ENCODE assay signal across 8 cellular contexts in genomic region chr12:56333197-56333678, GRCh38. TPM values are rescaled to one million over a fixed set of nuclear protein-coding genes. Genes with fewer than 3 reads are reported as not detected.
A peak's percentile ranks its signal among the peaks of the same experiment; 100 is the strongest.
DNase-seq lines count a peak whose midpoint lies in the region; ATAC-seq and TF ChIP-seq lines count a peak whose summit lies in the region.

No MANE protein-coding gene starts in this region.

- H3K27me3 Mint-ChIP-seq in activated T-helper 1 cell treated with anti-CD3 and anti-CD28 coated beads, Interleukin-12 subunit alpha, Interleukin-12 subunit beta, Interleukin-2, Interleukin-4 antibody, amounts not matched to agents 30 ng/mL and 10 ng/mL and 1 ng/mL, durations not matched to agents 14 hours and 24 hours and 36 hours (ENCODE audit: insufficient read depth), result no peaks in the 10 kb centered on the region

- H3K4me1 Mint-ChIP-seq in activated T-helper 1 cell treated with anti-CD3 and anti-CD28 coated beads, Interleukin-12 subunit alpha, Interleukin-12 subunit beta, Interleukin-2, Interleukin-4 antibody, amounts not matched to agents 30 ng/mL and 10 ng/mL and 1 ng/mL, durations not matched to agents 14 hours and 24 hours and 36 hours (ENCODE audit: low read depth), result peaks cover 35% of the 10 kb centered on the region

- DNase-seq in activated CD4-positive, CD25-positive, alpha-beta regulatory T cell treated with anti-CD3 and anti-CD28 coated beads, Interleukin-2, amount 50 U/mL, for 72 hours, result no peak
- DNase-seq in activated T-helper 1 cell treated with anti-CD3 and anti-CD28 coated beads, Interleukin-12 subunit alpha, Interleukin-12 subunit beta, Interleukin-2, Interleukin-4 antibody, amounts not matched to agents 30 ng/mL and 10 ng/mL and 1 ng/mL, durations not matched to agents 14 hours and 24 hours and 36 hours (ENCODE audit: low spot score), result no peak
- DNase-seq in stimulated activated naive CD8-positive, alpha-beta T cell treated with anti-CD3 and anti-CD28 coated beads, Interleukin-15, Interleukin-2, amounts not matched to agents 100 U/mL and 50 U/mL, for 24 hours, result no peak
- DNase-seq in DMS 273 treated with DMSO at 0.1 percent for 48 hours (lab: John Stamatoyannopoulos, UW) (no peak), NCI-H526 treated with DMSO at 0.1 percent for 48 hours (lab: John Stamatoyannopoulos, UW) (no peak)

- H3K4me3 Mint-ChIP-seq in activated T-helper 1 cell treated with anti-CD3 and anti-CD28 coated beads, Interleukin-12 subunit alpha, Interleukin-12 subunit beta, Interleukin-2, Interleukin-4 antibody, amounts not matched to agents 30 ng/mL and 10 ng/mL and 1 ng/mL, durations not matched to agents 14 hours and 24 hours and 36 hours, result peak overlapping the region; percentile 87

- no peaks in the 10 kb centered on the region for H3K36me3 Mint-ChIP-seq in activated T-helper 1 cell treated with anti-CD3 and anti-CD28 coated beads, Interleukin-12 subunit alpha, Interleukin-12 subunit beta, Interleukin-2, Interleukin-4 antibody, amounts not matched to agents 30 ng/mL and 10 ng/mL and 1 ng/mL, durations not matched to agents 14 hours and 24 hours and 36 hours (ENCODE audit: low read depth)

- peak overlapping the region; percentile 80 for H3K9ac ChIP-seq in iPS-15b (ENCODE audit: low read depth, low read length)

- H3K4me3 ChIP-seq in iPS-15b (ENCODE audit: low read depth, low read length), result peak overlapping the region; percentile 80

- H3K4me1 ChIP-seq in iPS-15b (ENCODE audit: control insufficient read depth, insufficient read depth, low read length), result peaks cover 19% of the 10 kb centered on the region

- peak overlapping the region; percentile 100 for H3K27ac Mint-ChIP-seq in activated T-helper 1 cell treated with anti-CD3 and anti-CD28 coated beads, Interleukin-12 subunit alpha, Interleukin-12 subunit beta, Interleukin-2, Interleukin-4 antibody, amounts not matched to agents 30 ng/mL and 10 ng/mL and 1 ng/mL, durations not matched to agents 14 hours and 24 hours and 36 hours

- H3K36me3 ChIP-seq in iPS-15b (ENCODE audit: control insufficient read depth, insufficient read depth, low read length), result no peaks in the 10 kb centered on the region

- ATAC-seq in activated CD4-positive, CD25-positive, alpha-beta regulatory T cell treated with anti-CD3 and anti-CD28 coated beads, Interleukin-2, amount 50 U/mL, for 24 hours, result peak; percentile 9 to 15
- peak; percentile 12 for ATAC-seq in stimulated activated naive CD8-positive, alpha-beta T cell treated with anti-CD3 and anti-CD28 coated beads, Interleukin-15, Interleukin-2, amounts not matched to agents 100 U/mL and 50 U/mL, for 24 hours
- ATAC-seq in GM18505 (IDR thresholded peaks at IDR 0.05; ENCODE audit: unreplicated experiment), result no peak

- intact Hi-C loops in activated T-helper 1 cell treated with anti-CD3 and anti-CD28 coated beads, Interleukin-12 subunit alpha, Interleukin-12 subunit beta, Interleukin-2, Interleukin-4 antibody, amounts not matched to agents 30 ng/mL and 10 ng/mL and 1 ng/mL, durations not matched to agents 14 hours and 24 hours and 36 hours (cut with micrococcal nuclease), result loop anchor here (1.0 to 10.0 kb wide), 6 partner anchors 17 to 752 kb away; partner anchors contain the start of genes CS, NAB2, SPRYD4 and STAT2

- TF ChIP-seq POLR2A in GM18505 (IDR thresholded peaks at IDR 0.05; ENCODE audit: borderline replicate concordance, extremely low read depth, insufficient read depth, insufficient read length), result no peak

- no peaks in the 10 kb centered on the region for H3K9me3 ChIP-seq in iPS-15b (ENCODE audit: control insufficient read depth, insufficient read depth, low read length)

- H3K27me3 ChIP-seq in iPS-15b (ENCODE audit: control insufficient read depth, insufficient read depth, low read length), result no peaks in the 10 kb centered on the region

- no peaks in the 10 kb centered on the region for H3K9me3 Mint-ChIP-seq in activated T-helper 1 cell treated with anti-CD3 and anti-CD28 coated beads, Interleukin-12 subunit alpha, Interleukin-12 subunit beta, Interleukin-2, Interleukin-4 antibody, amounts not matched to agents 30 ng/mL and 10 ng/mL and 1 ng/mL, durations not matched to agents 14 hours and 24 hours and 36 hours

RNA-seq across cellular contexts. Expression of gene PAN2, which starts 0.6 kb away (rescaled TPM):
- total RNA-seq in activated T-helper 1 cell treated with anti-CD3 and anti-CD28 coated beads, Interleukin-12 subunit alpha, Interleukin-12 subunit beta, Interleukin-2, Interleukin-4 antibody, amounts not matched to agents 30 ng/mL and 10 ng/mL and 1 ng/mL, durations not matched to agents 14 hours and 24 hours and 36 hours, result 20.9 and 21.3 TPM in 2 replicates

RNA-seq across cellular contexts. Expression of gene IL23A, which starts 5.4 kb away (rescaled TPM):
- total RNA-seq in activated T-helper 1 cell treated with anti-CD3 and anti-CD28 coated beads, Interleukin-12 subunit alpha, Interleukin-12 subunit beta, Interleukin-2, Interleukin-4 antibody, amounts not matched to agents 30 ng/mL and 10 ng/mL and 1 ng/mL, durations not matched to agents 14 hours and 24 hours and 36 hours, result 40.0 and 43.3 TPM in 2 replicates

RNA-seq across cellular contexts. Expression of gene CNPY2, which starts 17.4 kb away (rescaled TPM):
- 170 and 172 TPM in 2 replicates for total RNA-seq in activated T-helper 1 cell treated with anti-CD3 and anti-CD28 coated beads, Interleukin-12 subunit alpha, Interleukin-12 subunit beta, Interleukin-2, Interleukin-4 antibody, amounts not matched to agents 30 ng/mL and 10 ng/mL and 1 ng/mL, durations not matched to agents 14 hours and 24 hours and 36 hours

RNA-seq across cellular contexts. Expression of gene STAT2, which starts 26.7 kb away (rescaled TPM):
- total RNA-seq in activated T-helper 1 cell treated with anti-CD3 and anti-CD28 coated beads, Interleukin-12 subunit alpha, Interleukin-12 subunit beta, Interleukin-2, Interleukin-4 antibody, amounts not matched to agents 30 ng/mL and 10 ng/mL and 1 ng/mL, durations not matched to agents 14 hours and 24 hours and 36 hours, result 70.2 and 71.3 TPM in 2 replicates

RNA-seq across cellular contexts. Expression of gene APOF, which starts 29.4 kb away (rescaled TPM):
- total RNA-seq in activated T-helper 1 cell treated with anti-CD3 and anti-CD28 coated beads, Interleukin-12 subunit alpha, Interleukin-12 subunit beta, Interleukin-2, Interleukin-4 antibody, amounts not matched to agents 30 ng/mL and 10 ng/mL and 1 ng/mL, durations not matched to agents 14 hours and 24 hours and 36 hours, result not detected in 2 replicates
